Comparison of ENCODE assay signal across 24 cellular contexts in the genomic region with DNA sequence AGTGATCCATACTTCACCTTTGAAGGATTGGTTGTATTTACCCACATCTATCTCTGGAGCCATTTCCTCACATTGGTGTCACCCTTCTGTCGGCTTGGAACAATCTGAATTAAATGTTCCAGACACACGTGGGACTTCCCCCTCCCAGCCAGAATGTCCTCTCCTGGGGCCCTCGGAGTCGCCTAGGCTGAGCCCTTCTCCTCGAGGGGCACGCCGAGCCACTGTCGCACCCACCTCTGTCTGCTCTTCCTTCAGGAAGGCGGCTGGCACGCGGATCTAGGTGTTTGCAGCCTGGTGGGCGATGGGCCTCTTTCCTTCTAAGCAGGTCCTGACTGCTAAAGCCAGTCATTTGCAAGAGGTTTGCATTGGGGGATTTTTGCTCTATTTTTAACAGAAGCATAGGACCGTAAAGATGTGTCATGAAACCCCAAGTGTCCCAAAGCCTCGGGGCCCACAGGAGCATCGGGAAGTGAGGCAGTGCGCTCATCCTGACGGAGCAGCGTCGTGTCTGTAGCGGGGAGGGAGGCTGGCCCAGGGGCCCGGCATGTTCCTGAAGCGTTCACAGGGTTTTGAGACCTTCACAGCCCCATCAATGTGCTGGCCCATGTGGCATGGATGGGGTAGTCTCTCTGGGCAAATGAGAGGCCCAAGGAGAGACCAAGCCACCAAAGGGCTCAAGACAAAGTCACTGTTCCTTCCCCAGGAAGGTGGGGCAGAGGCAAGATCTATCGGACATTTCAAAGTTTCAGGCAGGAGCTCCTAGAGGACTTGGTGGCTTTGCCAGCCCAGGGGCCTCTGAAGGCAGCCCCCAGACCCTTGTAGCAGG.
DNase-seq lines count a peak whose midpoint lies in the region; ATAC-seq, FAIRE-seq and TF ChIP-seq lines count a peak whose summit lies in the region.
"Had no signal": no experiment of that assay in that cellular context is flagged by ENCODE, and none has a peak within 500 bp of the region (broad histone marks: within the 10 kb centered on the region; RNA-seq: fewer than 3 reads in every experiment).

No MANE protein-coding gene starts in this region.

- H3K36me3 ChIP-seq in GM12878 (ENCODE audit: control insufficient read depth in 2 of 2, insufficient read depth in 2 of 2, low read length in 1 of 2), result no peaks in the 10 kb centered on the region; a peak in 1 of 4 replicates
- H3K36me3 ChIP-seq: gastrocnemius medialis had no signal

- RAD21 ChIA-PET in GM12878 (lab: Charles Lee; ENCODE audit: unreplicated experiment), result interaction anchor here (1.3 kb wide), 1 partner anchor 88 kb away, joined by 3 read pairs; no protein-coding TSS in a partner anchor

- no peak overlapping the region for H3K27ac Mint-ChIP-seq in natural killer cell treated with Interleukin-12 subunit alpha and Interleukin-12 subunit beta and Interleukin-15 and Interleukin-18, amount 100 ng/mL, for 72 hours
- no peak overlapping the region for H3K27ac Mint-ChIP-seq in natural killer cell
- H3K27ac Mint-ChIP-seq: activated CD8-positive, alpha-beta T cell treated with anti-CD3 and anti-CD28 coated beads, Interleukin-2, amount 10 ng/mL, durations not matched to agents 7 days and 5 days; activated naive CD4-positive, alpha-beta T cell treated with anti-CD3 and anti-CD28 coated beads, Interleukin-2, amount 50 U/mL, for 24 hours; WTC11 had no signal

- BruUV-seq in GM12878 (replicated peaks; lab: Mats Ljungman, UMichigan), result no TSS peak

- no peak for TF ChIP-seq CTCF in natural killer cell (IDR thresholded peaks at IDR 0.05)
- no peak for TF ChIP-seq CTCF in GM12878 (IDR thresholded peaks at IDR 0.05 in 2 of 3, conservative IDR thresholded peaks at IDR 0.05 in 1 of 3; ENCODE audit: control insufficient read depth in 2 of 3, extremely low read depth in 1 of 3, insufficient read depth in 1 of 3, low read depth in 3 of 3, low read length in 3 of 3)
- TF ChIP-seq CTCF in lower leg skin (IDR thresholded peaks at IDR 0.05), result no peak
- TF ChIP-seq CTCF in coronary artery (IDR thresholded peaks at IDR 0.05), result no peak

- 30% methylated on average over 23 of the region's 23 CpGs for WGBS in GM12878 (ENCODE audit: insufficient coverage, insufficient replicate concordance, low lambda C conversion rate, missing lambda C conversion rate)
- 90 to 92% methylated on average over 23 of the region's 23 CpGs for WGBS in lower leg skin, 2 donors

- no peaks in the 10 kb centered on the region for H3K9me3 Mint-ChIP-seq in natural killer cell treated with Interleukin-12 subunit alpha and Interleukin-12 subunit beta and Interleukin-15 and Interleukin-18, amount 100 ng/mL, for 72 hours
- no peaks in the 10 kb centered on the region for H3K9me3 Mint-ChIP-seq in natural killer cell
- H3K9me3 Mint-ChIP-seq: activated naive CD4-positive, alpha-beta T cell treated with anti-CD3 and anti-CD28 coated beads, Interleukin-2, amount 50 U/mL, for 24 hours; WTC11 had no signal

- H3K27ac ChIP-seq in GM12878 (ENCODE audit: control insufficient read depth, insufficient read depth) (no peak overlapping the region), coronary artery (no peak overlapping the region)
- H3K27ac ChIP-seq: esophagus muscularis mucosa, gastrocnemius medialis, Peyer's patch, right atrium auricular region had no signal

- no peak overlapping the region for H3K4me3 Mint-ChIP-seq in natural killer cell treated with Interleukin-12 subunit alpha and Interleukin-12 subunit beta and Interleukin-15 and Interleukin-18, amount 100 ng/mL, for 72 hours
- H3K4me3 Mint-ChIP-seq in natural killer cell, result no peak overlapping the region
- H3K4me3 Mint-ChIP-seq: activated CD8-positive, alpha-beta T cell treated with anti-CD3 and anti-CD28 coated beads, Interleukin-2, amount 10 ng/mL, durations not matched to agents 7 days and 5 days; activated naive CD4-positive, alpha-beta T cell treated with anti-CD3 and anti-CD28 coated beads, Interleukin-2, amount 50 U/mL, for 24 hours; WTC11 had no signal

- H3K27me3 Mint-ChIP-seq in natural killer cell treated with Interleukin-12 subunit alpha and Interleukin-12 subunit beta and Interleukin-15 and Interleukin-18, amount 100 ng/mL, for 72 hours, result no peaks in the 10 kb centered on the region
- no peaks in the 10 kb centered on the region for H3K27me3 Mint-ChIP-seq in natural killer cell (ENCODE audit: low read depth in 2 of 2)
- H3K27me3 Mint-ChIP-seq: activated naive CD4-positive, alpha-beta T cell treated with anti-CD3 and anti-CD28 coated beads, Interleukin-2, amount 50 U/mL, for 24 hours had no signal

- no peaks in the 10 kb centered on the region for H3K79me2 ChIP-seq in GM12878 (ENCODE audit: control insufficient read depth, insufficient read depth, low read length)

- FAIRE-seq in GM12878 (lab: Jason Lieb, UNC), result peak; percentile 61
- FAIRE-seq: urothelium cell line had no signal

- POLR2A ChIA-PET in GM12878 (lab: Charles Lee), result no interaction called here

- no peak overlapping the region for H3K4me3 ChIP-seq in GM12878
- no peak overlapping the region for H3K4me3 ChIP-seq in lower leg skin (ENCODE audit: low read depth, poor library complexity, severe bottlenecking)
- no peak overlapping the region for H3K4me3 ChIP-seq in coronary artery
- H3K4me3 ChIP-seq: esophagus muscularis mucosa, gastrocnemius medialis, Peyer's patch, right atrium auricular region had no signal

- H3K4me1 ChIP-seq in GM12878 (ENCODE audit: control insufficient read depth, insufficient read depth, low read length), result peaks cover 17% of the 10 kb centered on the region
- H3K4me1 ChIP-seq: esophagus muscularis mucosa, gastrocnemius medialis, Peyer's patch, right atrium auricular region had no signal

- H3K36me3 Mint-ChIP-seq in natural killer cell treated with Interleukin-12 subunit alpha and Interleukin-12 subunit beta and Interleukin-15 and Interleukin-18, amount 100 ng/mL, for 72 hours, result no peaks in the 10 kb centered on the region
- H3K36me3 Mint-ChIP-seq in natural killer cell, result no peaks in the 10 kb centered on the region
- H3K36me3 Mint-ChIP-seq: WTC11 had no signal

- TF ChIP-seq POLR2A in GM12878 (IDR thresholded peaks at IDR 0.05; ENCODE audit: low read depth, low read length) (no peak), lower leg skin (IDR thresholded peaks at IDR 0.05) (no peak)

- ATAC-seq in natural killer cell treated with Interleukin-12 subunit alpha and Interleukin-12 subunit beta and Interleukin-15 and Interleukin-18, amount 100 ng/mL, for 72 hours, result no peak
- no peak for ATAC-seq in natural killer cell
- peak; percentile 46 for ATAC-seq in HG02610 (IDR thresholded peaks at IDR 0.05; ENCODE audit: unreplicated experiment)
- ATAC-seq in GM12878, result peak; percentile 45
- ATAC-seq: activated CD8-positive, alpha-beta T cell treated with anti-CD3 and anti-CD28 coated beads, Interleukin-2, amount 10 ng/mL, durations not matched to agents 7 days and 5 days; gastrocnemius medialis; WTC11 had no signal

- SMC1A ChIA-PET in GM12878 (lab: Charles Lee; ENCODE audit: uncharacterized antibody, unreplicated experiment), result interaction anchor here (1.4 kb wide), 1 partner anchor 22 kb away, joined by 5 read pairs; no protein-coding TSS in a partner anchor

- no peak overlapping the region for H3K9ac ChIP-seq in GM12878 (ENCODE audit: control insufficient read depth, insufficient read depth, low read length)

- CTCF ChIA-PET in GM12878 (lab: Yijun Ruan, JAX), result interaction anchor here (1.3 to 1.5 kb wide), 3 partner anchors 22 to 257 kb away, joined by 4 to 6 read pairs (median 5); no protein-coding TSS in a partner anchor

- in situ Hi-C loops in GM12878 (cut with MboI), result no loop called here

- no peaks in the 10 kb centered on the region for H4K20me1 ChIP-seq in GM12878 (ENCODE audit: control insufficient read depth, insufficient read depth)

- TF ChIP-seq RAD21 in GM12878 (IDR thresholded peaks at IDR 0.05; ENCODE audit: insufficient read depth, low read depth, low read length), result no peak

- no peaks in the 10 kb centered on the region for H3K9me3 ChIP-seq in GM12878 (replicated peaks; ENCODE audit: control insufficient read depth, insufficient read depth, low read length)
- H3K9me3 ChIP-seq: esophagus muscularis mucosa, gastrocnemius medialis, Peyer's patch, right atrium auricular region had no signal

- no peak overlapping the region for H2AFZ ChIP-seq in GM12878 (ENCODE audit: control insufficient read depth, low read depth, low read length)

- no peaks in the 10 kb centered on the region for H3K27me3 ChIP-seq in GM12878 (replicated peaks in 1 of 2; ENCODE audit: control insufficient read depth in 2 of 2, insufficient read depth in 2 of 2, low read length in 1 of 2)
- H3K27me3 ChIP-seq: esophagus muscularis mucosa, gastrocnemius medialis, Peyer's patch, right atrium auricular region had no signal

- peaks cover 0 to 2% of the 10 kb centered on the region in 2 donors for H3K4me1 Mint-ChIP-seq in natural killer cell treated with Interleukin-12 subunit alpha and Interleukin-12 subunit beta and Interleukin-15 and Interleukin-18, amount 100 ng/mL, for 72 hours (ENCODE audit: low read depth in 2 of 2)
- H3K4me1 Mint-ChIP-seq in natural killer cell, result no peaks in the 10 kb centered on the region
- H3K4me1 Mint-ChIP-seq: activated naive CD4-positive, alpha-beta T cell treated with anti-CD3 and anti-CD28 coated beads, Interleukin-2, amount 50 U/mL, for 24 hours had no signal

- TF ChIP-seq EP300 in GM12878 (IDR thresholded peaks at IDR 0.05; ENCODE audit: borderline replicate concordance in 1 of 2, control insufficient read depth in 1 of 2, low read depth in 2 of 2, low read length in 2 of 2), result no peak

- H3K4me2 ChIP-seq in GM12878 (ENCODE audit: control insufficient read depth, insufficient read depth), result peak overlapping the region; percentile 19

- intact Hi-C loops in natural killer cell (cut with micrococcal nuclease) (no loop called here), GM12878 (cut with micrococcal nuclease; ENCODE audit: unreplicated experiment) (no loop called here), lower leg skin (cut with DNase I; ENCODE audit: low total_unique reads) (no loop called here)

- peak; percentile 44 for DNase-seq in natural killer cell treated with Interleukin-12 subunit alpha and Interleukin-12 subunit beta and Interleukin-15 and Interleukin-18, amount 100 ng/mL, for 72 hours (ENCODE audit: low spot score)
- DNase-seq in natural killer cell (no peak), GM12878 (ENCODE audit: low read depth, low spot score) (no peak), NCI-H2227 (lab: John Stamatoyannopoulos, UW; ENCODE audit: unreplicated experiment) (no peak), CD1c-positive myeloid dendritic cell (ENCODE audit: extremely low spot score) (no peak), lower leg skin (ENCODE audit: low spot score in 2 of 2) (no peak), coronary artery (ENCODE audit: low spot score) (no peak)
- DNase-seq: 8988T; activated CD8-positive, alpha-beta T cell treated with anti-CD3 and anti-CD28 coated beads, Interleukin-2, amount 10 ng/mL, durations not matched to agents 7 days and 5 days; activated T-cell treated with anti-CD3 and anti-CD28 coated beads, Interleukin-2, amount 50 U/mL, for 48 hours; effector CD8-positive, alpha-beta T cell; gastrocnemius medialis; islet precursor cell; NCI-H1105 treated with DMSO at 0.1 percent for 48 hours; NCI-H2081 treated with DMSO at 0.1 percent for 48 hours; Peyer's patch; stimulated activated CD8-positive, alpha-beta memory T cell treated with anti-CD3 and anti-CD28 coated beads, Interleukin-4, amount 100 ng/mL, for 48 hours; substantia nigra had no signal

TF ChIP-seq in GM12878, 131 proteins besides CTCF, POLR2A, EP300 and RAD21 (continues in another document):
- TF ChIP-seq IKZF1 (conservative IDR thresholded peaks at IDR 0.05), result 0 out of 2 replicates have a peak, but pooled peaks have one; percentile 36

Comparison
In these comparisons a context has a peak if more than half of its experiments do, and no peak if none do; other contexts are left out.
1. ATAC-seq: peak in HG02610 (single experiment) and GM12878 (single experiment); none in natural killer cell treated with Interleukin-12 subunit alpha and Interleukin-12 subunit beta and Interleukin-15 and Interleukin-18, amount 100 ng/mL, for 72 hours (0 of 2) and natural killer cell (0 of 3).